In the genomic region with DNA sequence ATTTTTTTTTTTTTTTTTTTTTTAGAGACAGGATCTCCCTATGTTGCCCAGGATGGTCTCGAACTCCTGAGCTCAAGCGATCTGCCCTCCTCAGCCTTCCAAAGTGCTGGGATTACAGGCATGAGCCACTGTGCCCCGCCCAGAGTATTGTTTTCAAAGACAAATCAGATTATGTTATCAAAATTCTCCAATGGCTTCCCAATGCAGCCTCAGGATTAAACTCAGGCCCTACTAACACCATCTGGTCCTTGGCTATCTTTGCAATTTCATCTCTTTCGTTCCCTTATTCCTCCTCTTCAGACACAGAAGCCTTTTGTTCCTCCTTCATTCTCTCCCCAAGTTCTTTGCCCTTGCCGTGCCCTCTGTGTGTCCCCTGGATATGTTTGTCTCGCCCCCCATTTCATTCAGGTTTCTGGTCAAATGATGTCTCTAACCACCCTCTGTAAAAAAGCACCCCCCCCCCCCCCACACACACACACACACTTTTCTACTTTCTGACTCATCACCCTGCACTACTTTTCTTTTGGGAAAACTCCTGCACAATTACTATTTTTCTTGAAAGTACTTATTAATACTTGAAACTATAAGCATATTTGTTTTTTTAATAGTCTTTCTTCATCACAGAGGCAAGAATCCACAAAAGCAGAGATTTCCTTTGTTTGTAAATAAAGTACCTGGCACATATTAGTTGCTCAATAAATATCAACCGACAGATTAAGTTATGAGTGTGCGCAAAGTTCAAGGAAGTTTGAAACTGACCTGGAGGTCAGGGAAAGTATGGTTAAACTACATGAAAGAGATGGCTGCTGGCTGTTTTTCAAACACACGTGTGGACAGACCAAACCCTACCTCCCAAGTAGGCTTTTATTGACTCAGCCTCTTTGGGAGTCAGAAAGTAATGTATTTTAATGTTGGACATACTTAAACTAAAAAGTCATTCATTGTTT, we compare ENCODE assay signal across 24 cellular contexts. TPM values are rescaled to one million over a fixed set of nuclear protein-coding genes. Genes with fewer than 3 reads are reported as not detected.
A peak's percentile ranks its signal among the peaks of the same experiment; 100 is the strongest.
DNase-seq lines count a peak whose midpoint lies in the region; TF ChIP-seq lines count a peak whose summit lies in the region.
"Had no signal": no experiment of that assay in that cellular context is flagged by ENCODE, and none has a peak within 500 bp of the region (broad histone marks: within the 10 kb centered on the region; RNA-seq: fewer than 3 reads in every experiment).

No MANE protein-coding gene starts in this region.

- no peaks in the 10 kb centered on the region for H3K9me3 ChIP-seq in HEK293 (ENCODE audit: control insufficient read depth, insufficient read depth, low read depth, low read length)
- no peaks in the 10 kb centered on the region for H3K9me3 ChIP-seq in WERI-Rb-1 (ENCODE audit: severe bottlenecking)
- H3K9me3 ChIP-seq: SK-N-SH had no signal

- H3K27me3 ChIP-seq in WERI-Rb-1 (ENCODE audit: insufficient read depth, low read depth, severe bottlenecking) = no peaks in the 10 kb centered on the region

- H3K4me3 Mint-ChIP-seq in activated CD4-positive, alpha-beta memory T cell treated with anti-CD3 and anti-CD28 coated beads, Interleukin-2, amount 10 ng/mL, durations not matched to agents 7 days and 5 days = no peak overlapping the region
- no peak overlapping the region for H3K4me3 Mint-ChIP-seq in activated CD4-positive, alpha-beta memory T cell treated with anti-CD3 and anti-CD28 coated beads for 36 hours
- peak overlapping the region; percentile 59 for H3K4me3 Mint-ChIP-seq in neural crest cell
- H3K4me3 Mint-ChIP-seq in activated naive CD4-positive, alpha-beta T cell treated with anti-CD3 and anti-CD28 coated beads for 36 hours = no peak overlapping the region
- H3K4me3 Mint-ChIP-seq: H9 had no signal

- no peaks in the 10 kb centered on the region for H3K36me3 ChIP-seq in HEK293 (ENCODE audit: control insufficient read depth in 2 of 2, insufficient read depth in 1 of 2, low read length in 2 of 2)
- no peaks in the 10 kb centered on the region for H3K36me3 ChIP-seq in WERI-Rb-1

- H3K36me3 Mint-ChIP-seq in activated CD4-positive, alpha-beta memory T cell treated with anti-CD3 and anti-CD28 coated beads, Interleukin-2, amount 10 ng/mL, durations not matched to agents 7 days and 5 days (ENCODE audit: low read depth) = peaks cover 5% of the 10 kb centered on the region
- H3K36me3 Mint-ChIP-seq in activated CD4-positive, alpha-beta memory T cell treated with anti-CD3 and anti-CD28 coated beads for 36 hours = peaks cover 1% of the 10 kb centered on the region
- no peaks in the 10 kb centered on the region for H3K36me3 Mint-ChIP-seq in neural crest cell (ENCODE audit: low read depth)
- no peaks in the 10 kb centered on the region for H3K36me3 Mint-ChIP-seq in activated naive CD4-positive, alpha-beta T cell treated with anti-CD3 and anti-CD28 coated beads for 36 hours (ENCODE audit: low read depth)

- H3K27ac ChIP-seq in HEK293 (ENCODE audit: extremely low read depth, low read depth, low read length) = no peak overlapping the region
- peak overlapping the region; percentile 71 for H3K27ac ChIP-seq in WERI-Rb-1
- H3K27ac ChIP-seq: RWPE1 had no signal

- CTCF ChIA-PET in activated CD4-positive, alpha-beta memory T cell treated with anti-CD3 and anti-CD28 coated beads, Interleukin-2, amount 10 ng/mL, durations not matched to agents 7 days and 5 days (lab: Charles Lee) = no interaction called here
- CTCF ChIA-PET in activated CD4-positive, alpha-beta memory T cell treated with anti-CD3 and anti-CD28 coated beads for 36 hours (lab: Charles Lee) = interaction anchor here (1.0 kb wide), 1 partner anchor 175 kb away, joined by 3 read pairs; no protein-coding TSS in a partner anchor
- CTCF ChIA-PET in HEK293 (lab: Yijun Ruan, JAX) = no interaction called here
- CTCF ChIA-PET in activated naive CD4-positive, alpha-beta T cell treated with anti-CD3 and anti-CD28 coated beads for 36 hours (lab: Charles Lee) = no interaction called here

- peak overlapping the region; percentile 16 for H3K27ac Mint-ChIP-seq in activated CD4-positive, alpha-beta memory T cell treated with anti-CD3 and anti-CD28 coated beads, Interleukin-2, amount 10 ng/mL, durations not matched to agents 7 days and 5 days
- H3K27ac Mint-ChIP-seq in activated CD4-positive, alpha-beta memory T cell treated with anti-CD3 and anti-CD28 coated beads for 36 hours = no peak overlapping the region
- H3K27ac Mint-ChIP-seq in neural crest cell (ENCODE audit: unreplicated experiment) = no peak overlapping the region
- H3K27ac Mint-ChIP-seq in activated naive CD4-positive, alpha-beta T cell treated with anti-CD3 and anti-CD28 coated beads for 36 hours = no peak overlapping the region
- H3K27ac Mint-ChIP-seq: H9 had no signal

- H3K4me1 Mint-ChIP-seq in activated CD4-positive, alpha-beta memory T cell treated with anti-CD3 and anti-CD28 coated beads, Interleukin-2, amount 10 ng/mL, durations not matched to agents 7 days and 5 days = peaks cover 14% of the 10 kb centered on the region
- peaks cover 10% of the 10 kb centered on the region for H3K4me1 Mint-ChIP-seq in activated CD4-positive, alpha-beta memory T cell treated with anti-CD3 and anti-CD28 coated beads for 36 hours (ENCODE audit: low read depth)
- peaks cover 34% of the 10 kb centered on the region for H3K4me1 Mint-ChIP-seq in neural crest cell
- peaks cover 12% of the 10 kb centered on the region for H3K4me1 Mint-ChIP-seq in activated naive CD4-positive, alpha-beta T cell treated with anti-CD3 and anti-CD28 coated beads for 36 hours (ENCODE audit: low read depth)

- DNase-seq in activated CD4-positive, alpha-beta memory T cell treated with anti-CD3 and anti-CD28 coated beads, Interleukin-2, amount 10 ng/mL, durations not matched to agents 7 days and 5 days = no peak
- DNase-seq in activated CD4-positive, alpha-beta memory T cell treated with anti-CD3 and anti-CD28 coated beads for 36 hours = no peak
- DNase-seq in WERI-Rb-1 (peak; percentile 87), neural crest cell (ENCODE audit: low read depth, low spot score) (no peak), NCI-H1092 treated with DMSO at 0.1 percent for 48 hours (lab: John Stamatoyannopoulos, UW) (no peak), hypothalamus (lab: John Stamatoyannopoulos, UW) (no peak)
- no peak for DNase-seq in activated naive CD4-positive, alpha-beta T cell treated with anti-CD3 and anti-CD28 coated beads for 36 hours
- DNase-seq: AML-193; C1 segment of cervical spinal cord; CD8-positive, alpha-beta memory T cell; DMS79 treated with DMSO at 0.1 percent for 48 hours; H9; MV-4-11; NCI-H1417; NCI-H1694 treated with DMSO at 0.1 percent for 48 hours; NCI-H2081 treated with DMSO at 0.1 percent for 48 hours; NCI-H2171 treated with DMSO at 0.1 percent for 48 hours; NCI-H526 treated with DMSO at 0.1 percent for 48 hours; SHP77 treated with DMSO at 0.1 percent for 48 hours; SK-N-SH had no signal

- TF ChIP-seq CTCF in HEK293 (tag by site-specific recombination; IDR thresholded peaks at IDR 0.05) = no peak
- TF ChIP-seq CTCF in WERI-Rb-1 (IDR thresholded peaks at IDR 0.05; ENCODE audit: low read depth, low read length) = no peak
- TF ChIP-seq CTCF in neural crest cell (conservative IDR thresholded peaks at IDR 0.05) = no peak

- POLR2A ChIA-PET in activated CD4-positive, alpha-beta memory T cell treated with anti-CD3 and anti-CD28 coated beads, Interleukin-2, amount 10 ng/mL, durations not matched to agents 7 days and 5 days (lab: Charles Lee) = interaction anchor here (4.8 kb wide), 1 partner anchor 43 kb away, joined by 32 read pairs; no protein-coding TSS in a partner anchor
- POLR2A ChIA-PET in activated CD4-positive, alpha-beta memory T cell treated with anti-CD3 and anti-CD28 coated beads for 36 hours (lab: Charles Lee) = no interaction called here
- POLR2A ChIA-PET in HEK293 (lab: Yijun Ruan, JAX) = interaction anchor here (0.7 kb wide), 1 partner anchor 15 kb away, joined by 4 read pairs; no protein-coding TSS in a partner anchor

- H3K27me3 Mint-ChIP-seq in activated CD4-positive, alpha-beta memory T cell treated with anti-CD3 and anti-CD28 coated beads, Interleukin-2, amount 10 ng/mL, durations not matched to agents 7 days and 5 days = no peaks in the 10 kb centered on the region
- peaks cover 1% of the 10 kb centered on the region for H3K27me3 Mint-ChIP-seq in activated CD4-positive, alpha-beta memory T cell treated with anti-CD3 and anti-CD28 coated beads for 36 hours
- peaks cover 13% of the 10 kb centered on the region for H3K27me3 Mint-ChIP-seq in neural crest cell (ENCODE audit: low read depth)
- peaks cover 2% of the 10 kb centered on the region for H3K27me3 Mint-ChIP-seq in activated naive CD4-positive, alpha-beta T cell treated with anti-CD3 and anti-CD28 coated beads for 36 hours (ENCODE audit: low read depth)

- H3K9me3 Mint-ChIP-seq in activated CD4-positive, alpha-beta memory T cell treated with anti-CD3 and anti-CD28 coated beads, Interleukin-2, amount 10 ng/mL, durations not matched to agents 7 days and 5 days = no peaks in the 10 kb centered on the region
- H3K9me3 Mint-ChIP-seq in activated CD4-positive, alpha-beta memory T cell treated with anti-CD3 and anti-CD28 coated beads for 36 hours = peaks cover 2% of the 10 kb centered on the region
- peaks cover 2% of the 10 kb centered on the region for H3K9me3 Mint-ChIP-seq in neural crest cell
- no peaks in the 10 kb centered on the region for H3K9me3 Mint-ChIP-seq in activated naive CD4-positive, alpha-beta T cell treated with anti-CD3 and anti-CD28 coated beads for 36 hours
- H3K9me3 Mint-ChIP-seq: H9 had no signal

- intact Hi-C loops in activated CD4-positive, alpha-beta memory T cell treated with anti-CD3 and anti-CD28 coated beads for 36 hours (cut with micrococcal nuclease) = no loop called here
- intact Hi-C loops in activated naive CD4-positive, alpha-beta T cell treated with anti-CD3 and anti-CD28 coated beads for 36 hours (cut with micrococcal nuclease) = no loop called here

- H3K4me1 ChIP-seq in HEK293 (ENCODE audit: control insufficient read depth, insufficient read depth, low read length) = 0 out of 2 replicates have a peak, but pooled peaks cover 2% of the 10 kb centered on the region

- H3K4me3 ChIP-seq in HEK293 (ENCODE audit: low read depth, low read length) (no peak overlapping the region), WERI-Rb-1 (ENCODE audit: low read depth, low read length) (no peak overlapping the region)

RNA-seq across cellular contexts. Expression of a gene that starts 16.7 kb away (rescaled TPM):
- not detected for total RNA-seq in activated CD4-positive, alpha-beta memory T cell treated with anti-CD3 and anti-CD28 coated beads, Interleukin-2, amount 10 ng/mL, durations not matched to agents 7 days and 5 days
- total RNA-seq in activated CD4-positive, alpha-beta memory T cell treated with anti-CD3 and anti-CD28 coated beads for 36 hours = not detected
- total RNA-seq in neural crest cell = not detected in 2 replicates
- total RNA-seq in activated naive CD4-positive, alpha-beta T cell treated with anti-CD3 and anti-CD28 coated beads for 36 hours = under 1 TPM; 0.07 to 0.10 TPM
- total RNA-seq: A172, HT1080 had no signal

RNA-seq across cellular contexts. Expression of a gene that starts 21.4 kb away (rescaled TPM):
- total RNA-seq in activated CD4-positive, alpha-beta memory T cell treated with anti-CD3 and anti-CD28 coated beads, Interleukin-2, amount 10 ng/mL, durations not matched to agents 7 days and 5 days = 100 to 1,000 TPM; 108 to 109 TPM
- 10 to 100 TPM; 93.2 to 96.0 TPM for total RNA-seq in activated CD4-positive, alpha-beta memory T cell treated with anti-CD3 and anti-CD28 coated beads for 36 hours
- 49.7 and 50.1 TPM in 2 replicates for total RNA-seq in neural crest cell
- 10 to 100 TPM; 70.4 to 73.2 TPM for total RNA-seq in activated naive CD4-positive, alpha-beta T cell treated with anti-CD3 and anti-CD28 coated beads for 36 hours

RNA-seq across cellular contexts. Expression of a gene that starts 59.0 kb away (rescaled TPM):
- 10 to 100 TPM; 28.2 to 31.0 TPM for total RNA-seq in activated CD4-positive, alpha-beta memory T cell treated with anti-CD3 and anti-CD28 coated beads, Interleukin-2, amount 10 ng/mL, durations not matched to agents 7 days and 5 days
- 10 to 100 TPM; 17.6 to 19.6 TPM for total RNA-seq in activated CD4-positive, alpha-beta memory T cell treated with anti-CD3 and anti-CD28 coated beads for 36 hours
- total RNA-seq in neural crest cell = 25.2 and 25.8 TPM in 2 replicates
- total RNA-seq in activated naive CD4-positive, alpha-beta T cell treated with anti-CD3 and anti-CD28 coated beads for 36 hours = 10 to 100 TPM; 16.0 TPM
